Comparison of ENCODE assay signal across 8 cellular contexts in the genomic region with DNA sequence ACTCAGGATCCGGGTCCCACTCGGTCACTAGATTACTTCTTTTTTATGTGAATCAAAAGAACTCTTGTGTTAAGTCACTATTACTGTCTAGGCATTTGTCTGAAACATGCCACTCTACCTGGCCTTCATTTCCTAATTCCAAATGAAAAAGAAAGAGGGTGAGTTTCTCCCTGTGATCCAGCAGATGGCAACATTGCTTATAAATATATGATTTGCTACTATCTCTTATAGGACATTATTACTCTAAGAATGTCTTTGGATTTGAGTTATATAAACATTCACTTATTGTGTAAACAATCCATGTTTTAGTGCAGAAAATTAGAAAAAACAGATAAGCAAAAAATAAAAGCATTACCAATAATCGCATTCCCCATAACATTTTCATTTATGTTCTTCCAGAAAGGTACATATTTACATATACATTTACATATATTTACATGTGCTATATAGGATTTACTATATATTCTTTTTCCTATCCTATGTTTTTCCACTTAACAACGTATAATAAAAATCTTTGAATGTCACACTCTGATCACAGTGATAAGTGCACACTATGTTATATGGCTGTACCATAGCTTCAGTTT.
DNase-seq lines count a peak whose midpoint lies in the region; ATAC-seq and TF ChIP-seq lines count a peak whose summit lies in the region.

No MANE protein-coding gene starts in this region.

- in situ Hi-C loops in mammary epithelial cell (cut with MboI; ENCODE audit: low sequenced_read_pairs in 2 of 2), result no loop called here

- no peaks in the 10 kb centered on the region for H3K4me1 ChIP-seq in mammary epithelial cell (ENCODE audit: insufficient read depth, low read length)
- no peaks in the 10 kb centered on the region for H3K4me1 ChIP-seq in Peyer's patch

- DNase-seq in NCI-H2107 treated with DMSO at 0.1 percent for 48 hours (lab: John Stamatoyannopoulos, UW; ENCODE audit: unreplicated experiment) (peak; percentile 57), NCI-H2107 (lab: John Stamatoyannopoulos, UW) (no peak), NCI-H1105 treated with DMSO at 0.1 percent for 48 hours (lab: John Stamatoyannopoulos, UW) (peak; percentile 51), mammary epithelial cell (peak; percentile 1), pons (ENCODE audit: low spot score) (peak; percentile 27), Peyer's patch (no peak), activated gamma-delta T cell (lab: John Stamatoyannopoulos, UW) (no peak)

- H3K27ac ChIP-seq in mammary epithelial cell (ENCODE audit: insufficient read depth, low read depth, low read length) (no peak overlapping the region), Peyer's patch (no peak overlapping the region)

- no peak overlapping the region for H3K4me2 ChIP-seq in mammary epithelial cell (ENCODE audit: insufficient read depth, low read depth, low read length)

- H3K9ac ChIP-seq in mammary epithelial cell (ENCODE audit: insufficient read depth, low read length), result no peak overlapping the region

- TF ChIP-seq POLR2A in Peyer's patch (IDR thresholded peaks at IDR 0.05), result no peak

- H2AFZ ChIP-seq in mammary epithelial cell (ENCODE audit: low read depth, low read length), result no peak overlapping the region

- no peak for ATAC-seq in GM19467 (IDR thresholded peaks at IDR 0.05; ENCODE audit: unreplicated experiment)

- TF ChIP-seq CTCF in mammary epithelial cell (conservative IDR thresholded peaks at IDR 0.05 in 1 of 2, IDR thresholded peaks at IDR 0.05 in 1 of 2; ENCODE audit: extremely low read depth in 1 of 2, insufficient read depth in 1 of 2, low read depth in 1 of 2, low read length in 2 of 2) (peak; percentile 58 to 59), Peyer's patch (IDR thresholded peaks at IDR 0.05) (peak in 3 of 6 experiments; percentile 19 to 37 (median 30))

- no peaks in the 10 kb centered on the region for H3K27me3 ChIP-seq in mammary epithelial cell (ENCODE audit: insufficient read depth, low read length)
- H3K27me3 ChIP-seq in Peyer's patch, result no peaks in the 10 kb centered on the region

- intact Hi-C loops in mammary epithelial cell (cut with micrococcal nuclease), result no loop called here

- BruUV-seq in mammary epithelial cell (replicated peaks; lab: Mats Ljungman, UMichigan), result no TSS peak

- H3K36me3 ChIP-seq in mammary epithelial cell (ENCODE audit: insufficient read depth, low read length) (no peaks in the 10 kb centered on the region), Peyer's patch (no peaks in the 10 kb centered on the region)

- H3K4me3 ChIP-seq in mammary epithelial cell (replicated peaks in 1 of 3; ENCODE audit: insufficient read depth in 1 of 3, low read depth in 2 of 3, low read length in 3 of 3), result no peak overlapping the region
- no peak overlapping the region for H3K4me3 ChIP-seq in Peyer's patch

- H4K20me1 ChIP-seq in mammary epithelial cell (ENCODE audit: insufficient read depth, low read length), result no peaks in the 10 kb centered on the region

- no peaks in the 10 kb centered on the region for H3K79me2 ChIP-seq in mammary epithelial cell (ENCODE audit: insufficient read depth, low read length)

- CTCF ChIA-PET in mammary epithelial cell (lab: Charles Lee; ENCODE audit: low non-redundant PET), result no interaction called here

- WGBS in mammary epithelial cell (ENCODE audit: low coverage, missing lambda C conversion rate), result 60% methylated on average over 4 of the region's 4 CpGs

- H3K9me3 ChIP-seq in mammary epithelial cell (replicated peaks; ENCODE audit: insufficient read depth, low read length), result no peaks in the 10 kb centered on the region
- no peaks in the 10 kb centered on the region for H3K9me3 ChIP-seq in Peyer's patch

- dilution Hi-C loops in mammary epithelial cell (cut with HindIII; ENCODE audit: low sequenced_read_pairs), result no loop called here

Comparison
In these comparisons a context has a peak if more than half of its experiments do, and no peak if none do; other contexts are left out.
1. DNase-seq: peak in NCI-H2107 treated with DMSO at 0.1 percent for 48 hours (single experiment), NCI-H1105 treated with DMSO at 0.1 percent for 48 hours (single experiment), mammary epithelial cell (single experiment) and pons (single experiment); none in NCI-H2107 (single experiment), Peyer's patch (0 of 3) and activated gamma-delta T cell (single experiment).